26 cellular contexts compared by ENCODE assay signal in the genomic region with DNA sequence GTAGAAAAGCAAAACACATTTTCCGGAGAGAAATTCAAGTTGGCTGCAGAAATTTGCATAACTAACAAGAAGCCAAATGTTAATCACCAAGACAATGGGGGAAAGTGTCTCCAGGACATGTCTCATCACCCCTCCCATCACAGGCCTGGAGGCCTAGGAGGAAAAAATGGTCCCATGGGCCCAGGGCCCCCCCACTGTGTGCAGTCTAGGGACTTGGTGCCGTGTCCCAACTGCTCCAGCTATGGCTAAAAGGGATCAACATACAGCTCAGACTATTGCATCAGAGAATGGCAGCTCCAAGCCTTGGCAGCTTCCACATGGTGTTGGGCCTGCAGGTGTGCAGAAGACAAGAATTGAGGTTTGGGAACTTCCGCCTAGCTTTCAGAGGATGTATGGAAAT.
"Had no signal": no experiment of that assay in that cellular context is flagged by ENCODE, and none has a peak within 500 bp of the region (broad histone marks: within the 10 kb centered on the region; RNA-seq: fewer than 3 reads in every experiment).

No MANE protein-coding gene starts in this region.

- DNase-seq: activated B cell treated with CpG ODN at 0.5 μM for 24 hours; activated CD4-positive, alpha-beta T cell treated with anti-CD3 and anti-CD28 coated beads for 48 hours; activated CD4-positive, alpha-beta T cell treated with anti-CD3 and anti-CD28 coated beads, Interleukin-2, amount 50 U/mL, for 1 hour; activated CD4-positive, alpha-beta T cell treated with anti-CD3 and anti-CD28 coated beads, Interleukin-2, amount 50 U/mL, for 48 hours; activated CD8-positive, alpha-beta memory T cell treated with anti-CD3 and anti-CD28 coated beads for 24 hours; activated CD8-positive, alpha-beta T cell treated with anti-CD3 and anti-CD28 coated beads for 36 hours; activated effector memory CD4-positive, alpha-beta T cell treated with Interleukin-2 at 50 U/mL for 16 hours; activated gamma-delta T cell treated with Interleukin-2 at 50 U/mL for 16 hours; activated naive CD4-positive, alpha-beta T cell treated with anti-CD3 and anti-CD28 coated beads, Interleukin-2, amount 50 U/mL, for 16 hours; activated naive CD4-positive, alpha-beta T cell treated with Interleukin-2 at 50 U/mL for 16 hours; activated T-cell treated with anti-CD3 and anti-CD28 coated beads, Interleukin-2, amount 50 U/mL, for 4 hours; amniotic stem cell; anterior cingulate cortex; body of pancreas; central memory CD4-positive, alpha-beta T cell; cerebellar nuclear complex; colonic mucosa; effector CD8-positive, alpha-beta T cell; esophagus squamous epithelium; foreskin melanocyte; T-cell; T-helper 17 cell; T1000; WERI-Rb-1 had no signal

- H3K4me3 ChIP-seq: body of pancreas, colonic mucosa, esophagus squamous epithelium, gastroesophageal sphincter had no signal

- H3K27me3 ChIP-seq: body of pancreas, colonic mucosa, esophagus squamous epithelium, gastroesophageal sphincter had no signal

- H3K36me3 ChIP-seq: colonic mucosa, esophagus squamous epithelium, gastroesophageal sphincter, WERI-Rb-1 had no signal

- H3K27ac ChIP-seq: body of pancreas, colonic mucosa, epithelial cell of prostate, esophagus squamous epithelium, gastroesophageal sphincter, WERI-Rb-1 had no signal

- H3K4me1 ChIP-seq: body of pancreas, colonic mucosa, gastroesophageal sphincter had no signal

- H3K9me3 ChIP-seq: colonic mucosa had no signal
